ENCODE assay signal across 1 cellular context in genomic region chr1:162701286-162701685, GRCh38.
TF ChIP-seq lines count a peak whose summit lies in the region.

No MANE protein-coding gene starts in this region.

TF ChIP-seq in GM12891, 5 proteins besides CTCF, POLR2A, EP300 and RAD21 (continued from another document):
- TF ChIP-seq PAX5 (IDR thresholded peaks at IDR 0.05; ENCODE audit: insufficient read depth, low read length, severe bottlenecking): no peak
